9 cellular contexts compared by ENCODE assay signal in the genomic region with DNA sequence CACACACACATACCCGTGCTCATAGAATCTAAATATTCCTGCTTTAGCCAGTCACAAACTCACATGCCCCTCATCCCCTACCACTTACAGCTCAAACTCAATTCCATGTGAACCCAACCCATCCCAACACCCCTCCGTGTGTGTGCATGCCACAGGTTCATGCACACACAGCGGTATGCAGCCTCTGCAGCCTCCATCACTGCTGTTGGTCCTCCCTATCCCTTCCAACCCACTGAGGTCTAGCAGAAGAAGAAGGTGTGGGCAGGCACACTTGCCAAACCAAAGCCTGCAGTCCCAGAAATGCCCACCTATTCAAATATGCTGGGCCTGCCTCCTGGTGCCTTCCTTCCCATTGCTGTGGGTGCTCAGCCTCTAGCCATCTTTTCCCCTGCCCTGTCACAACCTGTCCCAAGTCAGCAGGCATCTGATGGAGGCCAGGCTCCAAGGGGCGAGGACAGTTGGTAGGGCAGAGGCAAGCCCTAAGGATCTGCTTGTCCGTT. TPM values are rescaled to one million over a fixed set of nuclear protein-coding genes. Genes with fewer than 3 reads are reported as not detected.
DNase-seq lines count a peak whose midpoint lies in the region; ATAC-seq and TF ChIP-seq lines count a peak whose summit lies in the region.
"Had no signal": no experiment of that assay in that cellular context is flagged by ENCODE, and none has a peak within 500 bp of the region (broad histone marks: within the 10 kb centered on the region; RNA-seq: fewer than 3 reads in every experiment).

No MANE protein-coding gene starts in this region.

- TF ChIP-seq CTCF in RWPE2 (IDR thresholded peaks at IDR 0.05; ENCODE audit: poor library complexity, severe bottlenecking) (no peak), thoracic aorta (IDR thresholded peaks at IDR 0.05) (no peak), WERI-Rb-1 (IDR thresholded peaks at IDR 0.05; ENCODE audit: low read depth, low read length) (no peak)

- no peak overlapping the region for H3K4me3 ChIP-seq in RWPE2 (ENCODE audit: severe bottlenecking)
- no peak overlapping the region for H3K4me3 ChIP-seq in thoracic aorta
- H3K4me3 ChIP-seq in WERI-Rb-1 (ENCODE audit: low read depth, low read length): no peak overlapping the region

- H3K36me3 ChIP-seq in RWPE2 (ENCODE audit: low read depth) (peaks cover 90% of the 10 kb centered on the region), thoracic aorta (peaks cover 22% of the 10 kb centered on the region), WERI-Rb-1 (peaks cover 87% of the 10 kb centered on the region)

- H3K9me3 Mint-ChIP-seq in activated T-cell treated with anti-CD3 and anti-CD28 coated beads, Interleukin-2, amount 50 U/mL, for 24 hours: no peaks in the 10 kb centered on the region

- H3K27ac ChIP-seq in RWPE2 (ENCODE audit: poor library complexity, severe bottlenecking): peak overlapping the region; percentile 99
- H3K27ac ChIP-seq in thoracic aorta: peak overlapping the region; percentile 10 to 62
- no peak overlapping the region for H3K27ac ChIP-seq in WERI-Rb-1

- H3K4me1 ChIP-seq in RWPE2 (ENCODE audit: insufficient read depth, poor library complexity, severe bottlenecking) (peaks cover 56% of the 10 kb centered on the region), thoracic aorta (ENCODE audit: control insufficient read depth in 1 of 2, low read depth in 2 of 2) (peaks cover 25 to 26% of the 10 kb centered on the region in 2 donors)

- H3K27me3 Mint-ChIP-seq in activated T-cell treated with anti-CD3 and anti-CD28 coated beads, Interleukin-2, amount 50 U/mL, for 24 hours: no peaks in the 10 kb centered on the region

- ATAC-seq in RWPE2 (ENCODE audit: low read depth): no peak
- no peak for ATAC-seq in thoracic aorta (ENCODE audit: insufficient number of reproducible peaks, low FRiP score, low read depth)
- ATAC-seq in HG02981 (IDR thresholded peaks at IDR 0.05; ENCODE audit: unreplicated experiment): no peak
- ATAC-seq: Panc1 had no signal

- peaks cover 98% of the 10 kb centered on the region for H3K36me3 Mint-ChIP-seq in activated T-cell treated with anti-CD3 and anti-CD28 coated beads, Interleukin-2, amount 50 U/mL, for 24 hours (ENCODE audit: low read depth)

- H3K4me1 Mint-ChIP-seq in activated T-cell treated with anti-CD3 and anti-CD28 coated beads, Interleukin-2, amount 50 U/mL, for 24 hours (ENCODE audit: low read depth): peaks cover 81% of the 10 kb centered on the region

- H3K27ac Mint-ChIP-seq in activated T-cell treated with anti-CD3 and anti-CD28 coated beads, Interleukin-2, amount 50 U/mL, for 24 hours: peak overlapping the region; percentile 97

- H3K4me3 Mint-ChIP-seq in activated T-cell treated with anti-CD3 and anti-CD28 coated beads, Interleukin-2, amount 50 U/mL, for 24 hours: peak overlapping the region; percentile 65

- H3K9me3 ChIP-seq in RWPE2 (ENCODE audit: severe bottlenecking) (no peaks in the 10 kb centered on the region), thoracic aorta (no peaks in the 10 kb centered on the region), WERI-Rb-1 (ENCODE audit: severe bottlenecking) (no peaks in the 10 kb centered on the region)

- H3K27me3 ChIP-seq in RWPE2 (ENCODE audit: insufficient read depth, poor library complexity, severe bottlenecking): no peaks in the 10 kb centered on the region
- H3K27me3 ChIP-seq in thoracic aorta (replicated peaks; ENCODE audit: insufficient read depth): no peaks in the 10 kb centered on the region
- no peaks in the 10 kb centered on the region for H3K27me3 ChIP-seq in WERI-Rb-1 (ENCODE audit: insufficient read depth, low read depth, severe bottlenecking)

- no peak for DNase-seq in activated T-cell treated with anti-CD3 and anti-CD28 coated beads, Interleukin-2, amount 50 U/mL, for 24 hours
- no peak for DNase-seq in activated T-cell treated with anti-CD3 and anti-CD28 coated beads for 4 hours
- DNase-seq in RWPE2 (ENCODE audit: low spot score): no peak
- peak; percentile 53 for DNase-seq in islet precursor cell
- DNase-seq in thoracic aorta (ENCODE audit: low spot score): no peak
- DNase-seq in WERI-Rb-1: no peak
- DNase-seq in AG08395 (ENCODE audit: low spot score): no peak

RNA-seq across cellular contexts. Expression of gene SLC2A1, which starts 26.2 kb away (rescaled TPM):
- 100 to 1,000 TPM; 119 to 147 TPM for total RNA-seq in thoracic aorta
